Comparison of ENCODE assay signal across 18 cellular contexts in genomic region chr2:30275256-30275655, GRCh38. TPM values are rescaled to one million over a fixed set of nuclear protein-coding genes. Genes with fewer than 3 reads are reported as not detected.
DNase-seq lines count a peak whose midpoint lies in the region; ATAC-seq and TF ChIP-seq lines count a peak whose summit lies in the region.
"Had no signal": no experiment of that assay in that cellular context is flagged by ENCODE, and none has a peak within 500 bp of the region (broad histone marks: within the 10 kb centered on the region; RNA-seq: fewer than 3 reads in every experiment).

No MANE protein-coding gene starts in this region.

- H3K9me3 Mint-ChIP-seq in activated T-helper 1 cell treated with anti-CD3 and anti-CD28 coated beads, Interleukin-12 subunit alpha, Interleukin-12 subunit beta, Interleukin-2, Interleukin-4 antibody, amounts not matched to agents 30 ng/mL and 10 ng/mL and 1 ng/mL, durations not matched to agents 14 hours and 24 hours and 36 hours: no peaks in the 10 kb centered on the region
- H3K9me3 Mint-ChIP-seq: CD4-positive, CD25-positive, alpha-beta regulatory T cell had no signal

- POLR2A ChIA-PET in HEK293 (lab: Yijun Ruan, JAX): interaction anchor here (1.3 to 2.5 kb wide), 3 partner anchors 15 to 44 kb away, joined by 4 to 19 read pairs (median 6); partner anchors contain the start of gene LBH

- CTCF ChIA-PET in HEK293 (lab: Yijun Ruan, JAX): interaction anchor here (1.5 to 3.0 kb wide), 2 partner anchors 36 to 110 kb away, joined by 3 to 13 read pairs; no protein-coding TSS in a partner anchor

- peaks cover 4% of the 10 kb centered on the region for H3K27me3 Mint-ChIP-seq in activated T-helper 1 cell treated with anti-CD3 and anti-CD28 coated beads, Interleukin-12 subunit alpha, Interleukin-12 subunit beta, Interleukin-2, Interleukin-4 antibody, amounts not matched to agents 30 ng/mL and 10 ng/mL and 1 ng/mL, durations not matched to agents 14 hours and 24 hours and 36 hours (ENCODE audit: insufficient read depth)
- H3K27me3 Mint-ChIP-seq: CD4-positive, CD25-positive, alpha-beta regulatory T cell had no signal

- H3K36me3 ChIP-seq in HEK293 (ENCODE audit: control insufficient read depth in 2 of 2, insufficient read depth in 1 of 2, low read length in 2 of 2) (no peaks in the 10 kb centered on the region), smooth muscle cell (ENCODE audit: low read depth) (no peaks in the 10 kb centered on the region)
- H3K36me3 ChIP-seq: neutrophil, suprapubic skin, vagina had no signal

- H3K27ac ChIP-seq in HEK293 (ENCODE audit: extremely low read depth, low read depth, low read length) (no peak overlapping the region), smooth muscle cell (ENCODE audit: low read depth) (peak overlapping the region; percentile 80)
- H3K27ac ChIP-seq: neutrophil, suprapubic skin had no signal

- peak overlapping the region; percentile 27 for H3K4me2 ChIP-seq in smooth muscle cell

- peaks cover 64% of the 10 kb centered on the region for H3K4me1 Mint-ChIP-seq in activated T-helper 1 cell treated with anti-CD3 and anti-CD28 coated beads, Interleukin-12 subunit alpha, Interleukin-12 subunit beta, Interleukin-2, Interleukin-4 antibody, amounts not matched to agents 30 ng/mL and 10 ng/mL and 1 ng/mL, durations not matched to agents 14 hours and 24 hours and 36 hours (ENCODE audit: low read depth)

- WGBS in smooth muscle cell (ENCODE audit: low lambda C conversion rate): 94% methylated on average over 3 of the region's 3 CpGs

- H3K27me3 ChIP-seq in smooth muscle cell (ENCODE audit: low read depth): no peaks in the 10 kb centered on the region
- H3K27me3 ChIP-seq: suprapubic skin, vagina had no signal

- H3K4me1 ChIP-seq in HEK293 (ENCODE audit: control insufficient read depth, insufficient read depth, low read length): peaks cover 8% of the 10 kb centered on the region
- peaks cover 5% of the 10 kb centered on the region for H3K4me1 ChIP-seq in smooth muscle cell (ENCODE audit: low read depth)

- peak overlapping the region; percentile 97 for H3K27ac Mint-ChIP-seq in activated T-helper 1 cell treated with anti-CD3 and anti-CD28 coated beads, Interleukin-12 subunit alpha, Interleukin-12 subunit beta, Interleukin-2, Interleukin-4 antibody, amounts not matched to agents 30 ng/mL and 10 ng/mL and 1 ng/mL, durations not matched to agents 14 hours and 24 hours and 36 hours
- H3K27ac Mint-ChIP-seq: CD4-positive, CD25-positive, alpha-beta regulatory T cell had no signal

- H3K4me3 ChIP-seq in HEK293 (ENCODE audit: low read depth, low read length): no peak overlapping the region
- no peak overlapping the region for H3K4me3 ChIP-seq in smooth muscle cell
- H3K4me3 ChIP-seq: skin epidermis, suprapubic skin, vagina had no signal

- no peak overlapping the region for H3K4me3 Mint-ChIP-seq in activated T-helper 1 cell treated with anti-CD3 and anti-CD28 coated beads, Interleukin-12 subunit alpha, Interleukin-12 subunit beta, Interleukin-2, Interleukin-4 antibody, amounts not matched to agents 30 ng/mL and 10 ng/mL and 1 ng/mL, durations not matched to agents 14 hours and 24 hours and 36 hours
- H3K4me3 Mint-ChIP-seq: CD4-positive, CD25-positive, alpha-beta regulatory T cell had no signal

- no peaks in the 10 kb centered on the region for H3K79me2 ChIP-seq in smooth muscle cell (ENCODE audit: low read depth)

- no peak overlapping the region for H2AFZ ChIP-seq in smooth muscle cell (ENCODE audit: low read depth)

- no peaks in the 10 kb centered on the region for H3K9me3 ChIP-seq in HEK293 (ENCODE audit: control insufficient read depth, insufficient read depth, low read depth, low read length)
- H3K9me3 ChIP-seq in smooth muscle cell (replicated peaks; ENCODE audit: low read depth): no peaks in the 10 kb centered on the region
- H3K9me3 ChIP-seq: neutrophil, suprapubic skin, vagina had no signal

- H3K36me3 Mint-ChIP-seq in activated T-helper 1 cell treated with anti-CD3 and anti-CD28 coated beads, Interleukin-12 subunit alpha, Interleukin-12 subunit beta, Interleukin-2, Interleukin-4 antibody, amounts not matched to agents 30 ng/mL and 10 ng/mL and 1 ng/mL, durations not matched to agents 14 hours and 24 hours and 36 hours (ENCODE audit: low read depth): peaks cover 6% of the 10 kb centered on the region

- no peaks in the 10 kb centered on the region for H3F3A ChIP-seq in smooth muscle cell (ENCODE audit: low read depth)

- intact Hi-C loops in activated T-helper 1 cell treated with anti-CD3 and anti-CD28 coated beads, Interleukin-12 subunit alpha, Interleukin-12 subunit beta, Interleukin-2, Interleukin-4 antibody, amounts not matched to agents 30 ng/mL and 10 ng/mL and 1 ng/mL, durations not matched to agents 14 hours and 24 hours and 36 hours (cut with micrococcal nuclease): no loop called here

- H3K9ac ChIP-seq in smooth muscle cell (ENCODE audit: low read depth): no peak overlapping the region

- no peaks in the 10 kb centered on the region for H4K20me1 ChIP-seq in smooth muscle cell (ENCODE audit: low read depth)

- ATAC-seq in esophagus mucosa: peak; percentile 80
- ATAC-seq in HG02970 (IDR thresholded peaks at IDR 0.05; ENCODE audit: low FRiP score, unreplicated experiment): no peak

- DNase-seq in activated T-helper 1 cell treated with anti-CD3 and anti-CD28 coated beads, Interleukin-12 subunit alpha, Interleukin-12 subunit beta, Interleukin-2, Interleukin-4 antibody, amounts not matched to agents 30 ng/mL and 10 ng/mL and 1 ng/mL, durations not matched to agents 14 hours and 24 hours and 36 hours (ENCODE audit: low spot score): no peak
- DNase-seq in smooth muscle cell (lab: John Stamatoyannopoulos, UW; ENCODE audit: unreplicated experiment): no peak
- DNase-seq in NCI-H2196 (lab: John Stamatoyannopoulos, UW; ENCODE audit: unreplicated experiment): no peak
- no peak for DNase-seq in activated CD8-positive, alpha-beta memory T cell treated with anti-CD3 and anti-CD28 coated beads for 24 hours
- DNase-seq: activated CD4-positive, alpha-beta T cell treated with anti-CD3 and anti-CD28 coated beads, Interleukin-2, amount 50 U/mL, for 4 hours; activated effector memory CD4-positive, alpha-beta T cell treated with anti-CD3 and anti-CD28 coated beads, Interleukin-2, amount 50 U/mL, for 16 hours; CD4-positive, CD25-positive, alpha-beta regulatory T cell; NCI-H1048; NCI-H1694 treated with DMSO at 0.1 percent for 48 hours; RPMI8226; stimulated activated CD4-positive, alpha-beta T cell treated with anti-CD3 and anti-CD28 coated beads, Interleukin-1b, Interleukin-23, amount 100 ng/mL, for 48 hours had no signal

- TF ChIP-seq CTCF in HEK293 (tag by site-specific recombination; IDR thresholded peaks at IDR 0.05) (no peak), smooth muscle cell (IDR thresholded peaks at IDR 0.05; ENCODE audit: borderline replicate concordance, insufficient read depth, poor library complexity, severe bottlenecking) (no peak)

TF ChIP-seq in HEK293, 187 proteins besides CTCF, POLR2A, EP300 and RAD21 (continues in another document):
- TF ChIP-seq ZNF776 (tag by site-specific recombination; IDR thresholded peaks at IDR 0.05; ENCODE audit: borderline replicate concordance) (no peak), ZNF140 (tag by site-specific recombination; IDR thresholded peaks at IDR 0.05) (peak; percentile 31; the same call in 1 of the 2 replicates), ZNF555 (tag by site-specific recombination; conservative IDR thresholded peaks at IDR 0.05) (no peak), MYNN (tag by site-specific recombination; IDR thresholded peaks at IDR 0.05; ENCODE audit: borderline replicate concordance) (no peak), ZNF704 (tag by site-specific recombination; IDR thresholded peaks at IDR 0.05) (no peak), ZBTB10 (tag by site-specific recombination; IDR thresholded peaks at IDR 0.05) (no peak), FEZF1 (tag by site-specific recombination; IDR thresholded peaks at IDR 0.05) (no peak)

RNA-seq across cellular contexts. Expression of gene LBH, which starts 43.9 kb away (rescaled TPM):
- total RNA-seq in activated T-helper 1 cell treated with anti-CD3 and anti-CD28 coated beads, Interleukin-12 subunit alpha, Interleukin-12 subunit beta, Interleukin-2, Interleukin-4 antibody, amounts not matched to agents 30 ng/mL and 10 ng/mL and 1 ng/mL, durations not matched to agents 14 hours and 24 hours and 36 hours: 306 and 313 TPM in 2 replicates
- 4.0 TPM for total RNA-seq in esophagus mucosa
- 31.0 and 48.1 TPM in 2 replicates for total RNA-seq in smooth muscle cell
- polyA plus RNA-seq in smooth muscle cell: 33.9 and 35.2 TPM in 2 replicates
